29 cellular contexts compared by ENCODE assay signal in genomic region chr6:95119927-95120326, GRCh38.
"Had no signal": no experiment of that assay in that cellular context is flagged by ENCODE, and none has a peak within 500 bp of the region (broad histone marks: within the 10 kb centered on the region; RNA-seq: fewer than 3 reads in every experiment).

No MANE protein-coding gene starts in this region.

- H3K4me3 ChIP-seq: neural progenitor cell, ovary, psoas muscle, skin epidermis, smooth muscle cell, spleen, thoracic aorta, thyroid gland, tibial nerve, upper lobe of left lung, vagina had no signal

- H3K4me1 ChIP-seq: neural progenitor cell, parathyroid adenoma, psoas muscle, spleen, thyroid gland, tibial nerve, upper lobe of left lung, vagina had no signal

- H3K36me3 ChIP-seq: neural progenitor cell, ovary, spleen, thoracic aorta, thyroid gland, tibial nerve, upper lobe of left lung, vagina had no signal

- ATAC-seq: naive thymus-derived CD4-positive, alpha-beta T cell; natural killer cell; psoas muscle; right cardiac atrium; sciatic nerve; stimulated activated memory B cell treated with anti-CD40 and anti-IgM and Interleukin-4, amounts not matched to agents 10 μg/mL and 1 μg/mL and 100 μg/mL, for 72 hours; stimulated activated naive CD8-positive, alpha-beta T cell treated with anti-CD3 and anti-CD28 coated beads, Interleukin-15, amount 100 ng/mL, for 72 hours; stimulated activated naive CD8-positive, alpha-beta T cell treated with anti-CD3 and anti-CD28 coated beads, Interleukin-15, Interleukin-2, amounts not matched to agents 100 U/mL and 50 U/mL, for 24 hours had no signal

- H3K9me3 ChIP-seq: ovary, psoas muscle, spleen, thoracic aorta, thyroid gland, tibial nerve, upper lobe of left lung, vagina had no signal

- DNase-seq: naive thymus-derived CD4-positive, alpha-beta T cell; natural killer cell; occipital lobe; ovary; posterior cingulate gyrus; psoas muscle; right cardiac atrium; spleen; stimulated activated CD4-positive, alpha-beta T cell treated with anti-CD3 and anti-CD28 coated beads, Interleukin-12 subunit alpha, Interleukin-12 subunit beta, amount 100 ng/mL, for 4 hours; stimulated activated CD4-positive, alpha-beta T cell treated with anti-CD3 and anti-CD28 coated beads, Interleukin-1b, Interleukin-23, amount 100 ng/mL, for 48 hours; stimulated activated CD4-positive, alpha-beta T cell treated with anti-CD3 and anti-CD28 coated beads, Interleukin-4, amount 100 ng/mL, for 1 hour; stimulated activated CD4-positive, alpha-beta T cell treated with anti-CD3 and anti-CD28 coated beads, Interleukin-4, amount 100 ng/mL, for 4 hours; stimulated activated CD8-positive, alpha-beta memory T cell treated with anti-CD3 and anti-CD28 coated beads, Interleukin-4, amount 100 ng/mL, for 48 hours; stimulated activated naive CD4-positive, alpha-beta T cell; stimulated activated naive CD8-positive, alpha-beta T cell treated with anti-CD3 and anti-CD28 coated beads, Interleukin-15, amount 100 ng/mL, for 72 hours; stimulated activated naive CD8-positive, alpha-beta T cell treated with anti-CD3 and anti-CD28 coated beads, Interleukin-15, Interleukin-2, amounts not matched to agents 100 U/mL and 50 U/mL, for 24 hours; substantia nigra; thyroid gland; trophoblast cell; upper lobe of left lung had no signal

- H3K27ac ChIP-seq: neural progenitor cell, ovary, parathyroid adenoma, psoas muscle, skin epidermis, spleen, thoracic aorta, thyroid gland, tibial nerve, upper lobe of left lung, vagina had no signal

- H3K27me3 ChIP-seq: neural progenitor cell, ovary, spleen, thyroid gland, tibial nerve, upper lobe of left lung, vagina had no signal
